ENCODE assay signal across 16 cellular contexts in genomic region chr9:2354856-2355255, GRCh38.
DNase-seq lines count a peak whose midpoint lies in the region; ATAC-seq and TF ChIP-seq lines count a peak whose summit lies in the region.
"Had no signal": no experiment of that assay in that cellular context is flagged by ENCODE, and none has a peak within 500 bp of the region (broad histone marks: within the 10 kb centered on the region; RNA-seq: fewer than 3 reads in every experiment).

No MANE protein-coding gene starts in this region.

- no peak for ATAC-seq in GM23338
- no peak for ATAC-seq in WTC11
- no peak for ATAC-seq in HG02840 (IDR thresholded peaks at IDR 0.05; ENCODE audit: low FRiP score, unreplicated experiment)
- ATAC-seq: GM12878, HepG2 had no signal

- H4K20me1 ChIP-seq in GM23338 (replicated peaks; ENCODE audit: insufficient read depth): no peaks in the 10 kb centered on the region
- H4K20me1 ChIP-seq: BLaER1 had no signal

- H2AFZ ChIP-seq in GM23338: peak overlapping the region; percentile 81

- CTCF ChIA-PET in WTC11 (lab: Charles Lee): no interaction called here

- H3K27ac Mint-ChIP-seq in GM23338 (no peak overlapping the region), nephron (peak overlapping the region; percentile 75 to 95 (median 91)), type B pancreatic cell (no peak overlapping the region), WTC11 (no peak overlapping the region)
- H3K27ac Mint-ChIP-seq: CD14-positive monocyte; CD4-positive, alpha-beta memory T cell had no signal

- no peak for TF ChIP-seq EP300 in esophagus muscularis mucosa (IDR thresholded peaks at IDR 0.05)

- H3K4me3 Mint-ChIP-seq in GM23338 (no peak overlapping the region), nephron (no peak overlapping the region), type B pancreatic cell (peak overlapping the region; percentile 49), WTC11 (no peak overlapping the region)
- H3K4me3 Mint-ChIP-seq: CD14-positive monocyte; CD4-positive, alpha-beta memory T cell; IgD-negative memory B cell had no signal

- H3K4me1 ChIP-seq in GM23338 (ENCODE audit: insufficient read depth) (peaks cover 20% of the 10 kb centered on the region), esophagus muscularis mucosa (no peaks in the 10 kb centered on the region)

- H3K4me3 ChIP-seq in GM23338 (no peak overlapping the region), esophagus muscularis mucosa (no peak overlapping the region)
- H3K4me3 ChIP-seq: BLaER1, GM12878 had no signal

- H3K36me3 ChIP-seq in GM23338 (ENCODE audit: insufficient read depth) (no peaks in the 10 kb centered on the region), esophagus muscularis mucosa (no peaks in the 10 kb centered on the region)
- H3K36me3 ChIP-seq: BLaER1 had no signal

- peaks cover 13% of the 10 kb centered on the region for H3K9me2 ChIP-seq in GM23338 (ENCODE audit: insufficient read depth)

- WGBS in esophagus muscularis mucosa: 71% methylated on average over 8 of the region's 8 CpGs

- DNase-seq in GM23338 (ENCODE audit: low spot score): no peak
- peak; percentile 74 for DNase-seq in esophagus muscularis mucosa (ENCODE audit: extremely low spot score)
- DNase-seq in type B pancreatic cell (ENCODE audit: extremely low spot score, unreplicated experiment): no peak
- no peak for DNase-seq in WTC11 (ENCODE audit: low spot score)
- no peak for DNase-seq in stimulated activated CD4-positive, alpha-beta T cell treated with anti-CD3 and anti-CD28 coated beads, Interleukin-4, amount 100 ng/mL, for 4 hours
- DNase-seq: 8988T; CD4-positive, alpha-beta memory T cell; DMS79 treated with DMSO at 0.1 percent for 48 hours; HCEC 1CT had no signal

- TF ChIP-seq CTCF in GM23338 (conservative IDR thresholded peaks at IDR 0.05; ENCODE audit: low read depth in 2 of 2) (no peak), esophagus muscularis mucosa (IDR thresholded peaks at IDR 0.05) (no peak), nephron (IDR thresholded peaks at IDR 0.05; ENCODE audit: unreplicated experiment in 3 of 3) (no peak), type B pancreatic cell (conservative IDR thresholded peaks at IDR 0.05) (no peak), WTC11 (IDR thresholded peaks at IDR 0.05) (no peak)

- TF ChIP-seq POLR2A in esophagus muscularis mucosa (IDR thresholded peaks at IDR 0.05; ENCODE audit: low read depth): no peak

- H3K27ac ChIP-seq in GM23338 (ENCODE audit: low read depth): no peak overlapping the region
- H3K27ac ChIP-seq in esophagus muscularis mucosa (replicated peaks in 1 of 4): no peak overlapping the region
- H3K27ac ChIP-seq: BLaER1 had no signal

- no peaks in the 10 kb centered on the region for H3K79me2 ChIP-seq in GM23338 (replicated peaks; ENCODE audit: insufficient read depth)

- H3F3A ChIP-seq in GM23338 (replicated peaks; ENCODE audit: low read depth): 0 out of 2 replicates have a peak, but pooled peaks cover 5% of the 10 kb centered on the region

- intact Hi-C loops in esophagus muscularis mucosa (cut with DNase I): no loop called here

- H3K27me3 ChIP-seq in GM23338 (ENCODE audit: insufficient read depth) (no peaks in the 10 kb centered on the region), esophagus muscularis mucosa (no peaks in the 10 kb centered on the region)
- H3K27me3 ChIP-seq: BLaER1 had no signal

- H3K9me3 Mint-ChIP-seq in GM23338: no peaks in the 10 kb centered on the region; the same call in 1 of the 3 replicates
- peaks cover 8% of the 10 kb centered on the region for H3K9me3 Mint-ChIP-seq in nephron
- H3K9me3 Mint-ChIP-seq in type B pancreatic cell: peaks cover 21% of the 10 kb centered on the region
- peaks cover 21% of the 10 kb centered on the region for H3K9me3 Mint-ChIP-seq in WTC11

- H3K9me3 ChIP-seq in esophagus muscularis mucosa: no peaks in the 10 kb centered on the region

- POLR2A ChIA-PET in WTC11 (lab: Charles Lee): no interaction called here

- H3K4me2 ChIP-seq in GM23338: no peak overlapping the region

- peaks cover 6% of the 10 kb centered on the region for H3K27me3 Mint-ChIP-seq in GM23338 (ENCODE audit: insufficient read depth, low read depth, poor library complexity)
- no peaks in the 10 kb centered on the region for H3K27me3 Mint-ChIP-seq in nephron (ENCODE audit: low read depth)
- no peaks in the 10 kb centered on the region for H3K27me3 Mint-ChIP-seq in type B pancreatic cell
- H3K27me3 Mint-ChIP-seq in WTC11 (ENCODE audit: low read depth): peaks cover 4% of the 10 kb centered on the region; the same call in 1 of the 2 replicates

- H3K36me3 Mint-ChIP-seq in GM23338 (ENCODE audit: low read depth): no peaks in the 10 kb centered on the region; the same call in 2 of the 3 replicates
- H3K36me3 Mint-ChIP-seq in nephron (ENCODE audit: low read depth): no peaks in the 10 kb centered on the region
- no peaks in the 10 kb centered on the region for H3K36me3 Mint-ChIP-seq in type B pancreatic cell
- H3K36me3 Mint-ChIP-seq in WTC11: no peaks in the 10 kb centered on the region
- H3K36me3 Mint-ChIP-seq: CD14-positive monocyte; CD4-positive, alpha-beta memory T cell; IgD-negative memory B cell had no signal

- peaks cover 22% of the 10 kb centered on the region for H3K4me1 Mint-ChIP-seq in GM23338
- peaks cover 34% of the 10 kb centered on the region for H3K4me1 Mint-ChIP-seq in nephron
- H3K4me1 Mint-ChIP-seq in type B pancreatic cell (ENCODE audit: unreplicated experiment): peaks cover 34% of the 10 kb centered on the region
- H3K4me1 Mint-ChIP-seq in WTC11: peaks cover 31% of the 10 kb centered on the region
- H3K4me1 Mint-ChIP-seq: CD14-positive monocyte; CD4-positive, alpha-beta memory T cell; IgD-negative memory B cell had no signal

TF ChIP-seq in GM23338, 12 proteins besides CTCF, POLR2A, EP300 and RAD21 (continues in another document):
- TF ChIP-seq REST (IDR thresholded peaks at IDR 0.05; ENCODE audit: unreplicated experiment) (no peak), ZNF331 (CRISPR knock-in tag; IDR thresholded peaks at IDR 0.05; ENCODE audit: low read depth) (no peak), ZNF114 (CRISPR knock-in tag; IDR thresholded peaks at IDR 0.05) (no peak), CREB1 (CRISPR knock-in tag; IDR thresholded peaks at IDR 0.05; ENCODE audit: low read depth) (no peak)

TF ChIP-seq in WTC11, 78 proteins besides CTCF, POLR2A, EP300 and RAD21 (continues in another document):
- TF ChIP-seq PRRX2 (CRISPR knock-in tag; IDR thresholded peaks at IDR 0.05): no peak
- TF ChIP-seq CBFB (CRISPR knock-in tag; IDR thresholded peaks at IDR 0.05; ENCODE audit: low read depth): no peak
- no peak for TF ChIP-seq HMGXB4 (CRISPR knock-in tag; IDR thresholded peaks at IDR 0.05)
- TF ChIP-seq AR (CRISPR knock-in tag; IDR thresholded peaks at IDR 0.05): no peak
- no peak for TF ChIP-seq NFATC4 (CRISPR knock-in tag; IDR thresholded peaks at IDR 0.05)
- no peak for TF ChIP-seq JUN (CRISPR knock-in tag; IDR thresholded peaks at IDR 0.05)
- no peak for TF ChIP-seq SMAD4 (CRISPR knock-in tag; IDR thresholded peaks at IDR 0.05)
- no peak for TF ChIP-seq E2F5 (CRISPR knock-in tag; IDR thresholded peaks at IDR 0.05)
- TF ChIP-seq ETV6 (CRISPR knock-in tag; IDR thresholded peaks at IDR 0.05): no peak
- TF ChIP-seq USF2 (CRISPR knock-in tag; IDR thresholded peaks at IDR 0.05): no peak

Comparison
In these comparisons a context has a peak if more than half of its experiments do, and no peak if none do; other contexts are left out.
1. H3K27ac Mint-ChIP-seq: peak in nephron (3 of 3); none in GM23338 (single experiment), type B pancreatic cell (single experiment) and WTC11 (single experiment).